ENCODE assay signal across 10 cellular contexts in genomic region chr10:22625511-22626288, GRCh38.
A peak's percentile ranks its signal among the peaks of the same experiment; 100 is the strongest.
DNase-seq lines count a peak whose midpoint lies in the region; ATAC-seq and TF ChIP-seq lines count a peak whose summit lies in the region.
"Had no signal": no experiment of that assay in that cellular context is flagged by ENCODE, and none has a peak within 500 bp of the region (broad histone marks: within the 10 kb centered on the region; RNA-seq: fewer than 3 reads in every experiment).

No MANE protein-coding gene starts in this region.

- H3K4me3 ChIP-seq in SK-N-SH (ENCODE audit: low read depth in 2 of 2, low read length in 1 of 2) (peak overlapping the region in 1 of 2 experiments; percentile 6; a peak in 1 of 4 replicates), mucosa of descending colon (no peak overlapping the region)

- peaks cover 5% of the 10 kb centered on the region for H3K9me3 Mint-ChIP-seq in activated T-cell treated with anti-CD3 and anti-CD28 coated beads, Interleukin-2, amount 50 U/mL, for 24 hours
- no peaks in the 10 kb centered on the region for H3K9me3 Mint-ChIP-seq in endothelial cell (ENCODE audit: unreplicated experiment)
- H3K9me3 Mint-ChIP-seq in stimulated activated memory B cell treated with anti-CD40 and anti-IgM and Interleukin-4, amounts not matched to agents 10 μg/mL and 1 μg/mL and 100 μg/mL, for 72 hours = no peaks in the 10 kb centered on the region

- no peak overlapping the region for H2AFZ ChIP-seq in SK-N-SH (ENCODE audit: low read depth)

- H3K9me2 ChIP-seq in SK-N-SH = no peaks in the 10 kb centered on the region

- peak overlapping the region; percentile 25 to 80; a peak in 3 of 4 replicates for H3K27ac ChIP-seq in SK-N-SH (ENCODE audit: low read depth in 2 of 2, low read length in 1 of 2)

- H3K36me3 Mint-ChIP-seq in activated T-cell treated with anti-CD3 and anti-CD28 coated beads, Interleukin-2, amount 50 U/mL, for 24 hours (ENCODE audit: low read depth) = peaks cover 37% of the 10 kb centered on the region
- H3K36me3 Mint-ChIP-seq in endothelial cell (ENCODE audit: low read depth, unreplicated experiment) = no peaks in the 10 kb centered on the region
- peaks cover 20% of the 10 kb centered on the region for H3K36me3 Mint-ChIP-seq in stimulated activated memory B cell treated with anti-CD40 and anti-IgM and Interleukin-4, amounts not matched to agents 10 μg/mL and 1 μg/mL and 100 μg/mL, for 72 hours

- no peak for DNase-seq in activated T-cell treated with anti-CD3 and anti-CD28 coated beads, Interleukin-2, amount 50 U/mL, for 24 hours
- no peak for DNase-seq in activated T-cell treated with anti-CD3 and anti-CD28 coated beads, Interleukin-2, amount 50 U/mL, for 1 hour
- DNase-seq in SK-N-SH = no peak
- DNase-seq in endothelial cell (ENCODE audit: low spot score) = no peak
- DNase-seq in mucosa of descending colon = no peak
- no peak for DNase-seq in DMS153 treated with DMSO at 0.1 percent for 48 hours (lab: John Stamatoyannopoulos, UW; ENCODE audit: unreplicated experiment)
- DNase-seq: NCI-H345; stimulated activated CD4-positive, alpha-beta T cell treated with anti-CD3 and anti-CD28 coated beads, Interleukin-4, amount 100 ng/mL, for 1 hour had no signal

- peak overlapping the region; percentile 8; the same call in 1 of the 2 replicates for H3K4me2 ChIP-seq in SK-N-SH

- no peak for TF ChIP-seq EP300 in SK-N-SH (IDR thresholded peaks at IDR 0.05; ENCODE audit: borderline replicate concordance in 1 of 2, low read depth in 1 of 2, low read length in 1 of 2)

- H3K36me3 ChIP-seq in SK-N-SH (replicated peaks in 1 of 2; ENCODE audit: control insufficient read depth in 1 of 2, insufficient read depth in 2 of 2, low read length in 1 of 2) = no peaks in the 10 kb centered on the region
- no peaks in the 10 kb centered on the region for H3K36me3 ChIP-seq in mucosa of descending colon (ENCODE audit: low read depth)

- TF ChIP-seq CTCF in SK-N-SH (IDR thresholded peaks at IDR 0.05) (no peak), endothelial cell (IDR thresholded peaks at IDR 0.05; ENCODE audit: unreplicated experiment) (no peak), mucosa of descending colon (IDR thresholded peaks at IDR 0.05) (no peak)

- ATAC-seq in stimulated activated memory B cell treated with anti-CD40 and anti-IgM and Interleukin-4, amounts not matched to agents 10 μg/mL and 1 μg/mL and 100 μg/mL, for 72 hours = no peak
- ATAC-seq in HG03039 (IDR thresholded peaks at IDR 0.05; ENCODE audit: unreplicated experiment) = no peak
- ATAC-seq in mucosa of descending colon = no peak

- H3K27ac Mint-ChIP-seq in activated T-cell treated with anti-CD3 and anti-CD28 coated beads, Interleukin-2, amount 50 U/mL, for 24 hours = peak overlapping the region; percentile 92
- H3K27ac Mint-ChIP-seq in endothelial cell (ENCODE audit: unreplicated experiment) = peak overlapping the region; percentile 98
- H3K27ac Mint-ChIP-seq in stimulated activated memory B cell treated with anti-CD40 and anti-IgM and Interleukin-4, amounts not matched to agents 10 μg/mL and 1 μg/mL and 100 μg/mL, for 72 hours = peak overlapping the region; percentile 87

- peak overlapping the region; percentile 19 for H3K4me3 Mint-ChIP-seq in activated T-cell treated with anti-CD3 and anti-CD28 coated beads, Interleukin-2, amount 50 U/mL, for 24 hours
- no peak overlapping the region for H3K4me3 Mint-ChIP-seq in endothelial cell (ENCODE audit: unreplicated experiment)
- H3K4me3 Mint-ChIP-seq in stimulated activated memory B cell treated with anti-CD40 and anti-IgM and Interleukin-4, amounts not matched to agents 10 μg/mL and 1 μg/mL and 100 μg/mL, for 72 hours = no peak overlapping the region

- peaks cover 80% of the 10 kb centered on the region for H3K79me2 ChIP-seq in SK-N-SH (ENCODE audit: insufficient read depth)

- peaks cover 20 to 70% of the 10 kb centered on the region in 2 experiments for H3K4me1 ChIP-seq in SK-N-SH (ENCODE audit: control insufficient read depth in 1 of 2, insufficient read depth in 2 of 2, low read depth in 1 of 2, low read length in 1 of 2)
- H3K4me1 ChIP-seq in mucosa of descending colon (ENCODE audit: low read depth) = peaks cover under 1% of the 10 kb centered on the region

- H4K20me1 ChIP-seq in SK-N-SH (ENCODE audit: insufficient read depth) = peaks cover 3% of the 10 kb centered on the region; the same call in 1 of the 2 replicates

- H3K27me3 Mint-ChIP-seq in activated T-cell treated with anti-CD3 and anti-CD28 coated beads, Interleukin-2, amount 50 U/mL, for 24 hours = no peaks in the 10 kb centered on the region
- peaks cover 3% of the 10 kb centered on the region for H3K27me3 Mint-ChIP-seq in endothelial cell (ENCODE audit: unreplicated experiment)
- H3K27me3 Mint-ChIP-seq in stimulated activated memory B cell treated with anti-CD40 and anti-IgM and Interleukin-4, amounts not matched to agents 10 μg/mL and 1 μg/mL and 100 μg/mL, for 72 hours = no peaks in the 10 kb centered on the region

- H3K9me3 ChIP-seq in SK-N-SH (no peaks in the 10 kb centered on the region), mucosa of descending colon (no peaks in the 10 kb centered on the region)

- peaks cover 39% of the 10 kb centered on the region for H3F3A ChIP-seq in SK-N-SH (replicated peaks; ENCODE audit: insufficient read depth)

- H3K9ac ChIP-seq in SK-N-SH = no peak overlapping the region

- intact Hi-C loops in mucosa of descending colon (cut with DNase I, micrococcal nuclease) = no loop called here

- WGBS in SK-N-SH (ENCODE audit: low lambda C conversion rate) = 65% methylated on average over 9 of the region's 9 CpGs

- no peaks in the 10 kb centered on the region for H3K27me3 ChIP-seq in SK-N-SH (ENCODE audit: insufficient read depth)

- TF ChIP-seq RAD21 in SK-N-SH (IDR thresholded peaks at IDR 0.05; ENCODE audit: low read length) = no peak

- POLR2A ChIA-PET in SK-N-SH (lab: Yijun Ruan, JAX) = no interaction called here

- peaks cover 97% of the 10 kb centered on the region for H3K4me1 Mint-ChIP-seq in activated T-cell treated with anti-CD3 and anti-CD28 coated beads, Interleukin-2, amount 50 U/mL, for 24 hours (ENCODE audit: low read depth)
- peaks cover 88% of the 10 kb centered on the region for H3K4me1 Mint-ChIP-seq in endothelial cell (ENCODE audit: unreplicated experiment)
- peaks cover 83% of the 10 kb centered on the region for H3K4me1 Mint-ChIP-seq in stimulated activated memory B cell treated with anti-CD40 and anti-IgM and Interleukin-4, amounts not matched to agents 10 μg/mL and 1 μg/mL and 100 μg/mL, for 72 hours

- CTCF ChIA-PET in SK-N-SH (lab: Yijun Ruan, JAX) = interaction anchor here (1.2 to 1.4 kb wide), 3 partner anchors 12 to 56 kb away, joined by 3 read pairs; no protein-coding TSS in a partner anchor

TF ChIP-seq in SK-N-SH, 30 proteins besides CTCF, POLR2A, EP300 and RAD21:
- no peak for TF ChIP-seq FOSL2 (IDR thresholded peaks at IDR 0.05; ENCODE audit: borderline replicate concordance, low read depth)
- no peak for TF ChIP-seq TCF12 (IDR thresholded peaks at IDR 0.05)
- no peak for TF ChIP-seq FOXJ3 (CRISPR knock-in tag; IDR thresholded peaks at IDR 0.05)
- no peak for TF ChIP-seq USF2 (IDR thresholded peaks at IDR 0.05; ENCODE audit: borderline replicate concordance, low read depth, low read length)
